In genomic region chr12:121611306-121611705, GRCh38 we compare ENCODE assay signal across 11 cellular contexts. TPM values are rescaled to one million over a fixed set of nuclear protein-coding genes. Genes with fewer than 3 reads are reported as not detected.
DNase-seq lines count a peak whose midpoint lies in the region; ATAC-seq, FAIRE-seq and TF ChIP-seq lines count a peak whose summit lies in the region.
"Had no signal": no experiment of that assay in that cellular context is flagged by ENCODE, and none has a peak within 500 bp of the region (broad histone marks: within the 10 kb centered on the region; RNA-seq: fewer than 3 reads in every experiment).

No MANE protein-coding gene starts in this region.

- H3K4me3 ChIP-seq in A549: no peak overlapping the region
- no peak overlapping the region for H3K4me3 ChIP-seq in HEK293 (ENCODE audit: low read depth, low read length)
- H3K4me3 ChIP-seq in mucosa of descending colon: no peak overlapping the region

- no peaks in the 10 kb centered on the region for H3K36me3 Mint-ChIP-seq in activated T-cell treated with anti-CD3 and anti-CD28 coated beads, Interleukin-2, amount 50 U/mL, for 72 hours (ENCODE audit: insufficient read depth in 2 of 2)

- no peak overlapping the region for H3K4me3 Mint-ChIP-seq in activated T-cell treated with anti-CD3 and anti-CD28 coated beads, Interleukin-2, amount 50 U/mL, for 72 hours

- no peaks in the 10 kb centered on the region for H3K27me3 Mint-ChIP-seq in activated T-cell treated with anti-CD3 and anti-CD28 coated beads, Interleukin-2, amount 50 U/mL, for 72 hours (ENCODE audit: low read depth)

- no peaks in the 10 kb centered on the region for H3K4me1 ChIP-seq in A549
- H3K4me1 ChIP-seq in HEK293 (ENCODE audit: control insufficient read depth, insufficient read depth, low read length): peaks cover 6% of the 10 kb centered on the region; the same call in 1 of the 2 replicates
- H3K4me1 ChIP-seq in mucosa of descending colon (ENCODE audit: low read depth): no peaks in the 10 kb centered on the region

- H3K9me3 ChIP-seq in A549: no peaks in the 10 kb centered on the region
- H3K9me3 ChIP-seq in HEK293 (ENCODE audit: control insufficient read depth, insufficient read depth, low read depth, low read length): no peaks in the 10 kb centered on the region
- H3K9me3 ChIP-seq in mucosa of descending colon: no peaks in the 10 kb centered on the region

- H3K27ac Mint-ChIP-seq in activated T-cell treated with anti-CD3 and anti-CD28 coated beads, Interleukin-2, amount 50 U/mL, for 72 hours: no peak overlapping the region

- no peak overlapping the region for H3K4me2 ChIP-seq in A549

- CTCF ChIA-PET in A549 (lab: Yijun Ruan, JAX) (interaction anchor here (2.2 to 6.7 kb wide), 2 partner anchors 14 to 58 kb away, joined by 12 to 65 read pairs; partner anchors contain the start of gene ORAI1), HEK293 (lab: Yijun Ruan, JAX) (interaction anchor here (0.5 to 2.1 kb wide), 2 partner anchors 9 to 14 kb away, joined by 3 to 8 read pairs; no protein-coding TSS in a partner anchor)

- DNase-seq in A549 (ENCODE audit: low read depth in 1 of 2, low spot score in 1 of 2) (no peak), mucosa of descending colon (no peak), T-helper 1 cell (no peak), NCI-H226 (no peak)
- DNase-seq in activated T-cell treated with anti-CD3 and anti-CD28 coated beads, Interleukin-2, amount 50 U/mL, for 72 hours: no peak
- DNase-seq: foreskin melanocyte, NCI-H510A had no signal

- POLR2A ChIA-PET in A549 (lab: Yijun Ruan, JAX): interaction anchor here (0.6 kb wide), 1 partner anchor 22 kb away, joined by 6 read pairs; no protein-coding TSS in a partner anchor
- POLR2A ChIA-PET in HEK293 (lab: Yijun Ruan, JAX): no interaction called here

- 80% methylated on average over 2 of the region's 2 CpGs for whole genome bisulfite sequencing in A549 (ENCODE audit: missing lambda C conversion rate)

- TF ChIP-seq CTCF in A549 (IDR thresholded peaks at IDR 0.05) (no peak), HEK293 (tag by site-specific recombination; IDR thresholded peaks at IDR 0.05) (no peak), mucosa of descending colon (IDR thresholded peaks at IDR 0.05) (no peak)

- TF ChIP-seq RAD21 in A549 (conservative IDR thresholded peaks at IDR 0.05 in 1 of 2, IDR thresholded peaks at IDR 0.05 in 1 of 2): no peak

- no peaks in the 10 kb centered on the region for H3K9me3 Mint-ChIP-seq in activated T-cell treated with anti-CD3 and anti-CD28 coated beads, Interleukin-2, amount 50 U/mL, for 72 hours

- ATAC-seq in A549 (peak; percentile 69 to 83), mucosa of descending colon (peak; percentile 61), GM21515 (IDR thresholded peaks at IDR 0.05; ENCODE audit: unreplicated experiment) (no peak), GM19463 (IDR thresholded peaks at IDR 0.05; ENCODE audit: unreplicated experiment) (no peak)
- peak; percentile 49 to 51 for ATAC-seq in activated T-cell treated with anti-CD3 and anti-CD28 coated beads, Interleukin-2, amount 50 U/mL, for 72 hours (replicated peaks in 1 of 2)

- intact Hi-C loops in mucosa of descending colon (cut with DNase I, micrococcal nuclease): no loop called here

- no peak for FAIRE-seq in A549 (lab: Jason Lieb, UNC)
- FAIRE-seq: bronchial epithelial cell had no signal

- H3K36me3 ChIP-seq in HEK293 (ENCODE audit: control insufficient read depth in 2 of 2, insufficient read depth in 1 of 2, low read length in 2 of 2): no peaks in the 10 kb centered on the region
- no peaks in the 10 kb centered on the region for H3K36me3 ChIP-seq in mucosa of descending colon (ENCODE audit: low read depth)

- TF ChIP-seq EP300 in A549 (IDR thresholded peaks at IDR 0.05): no peak

- TF ChIP-seq POLR2A in A549 (IDR thresholded peaks at IDR 0.05; ENCODE audit: low read length): no peak

- H3K4me1 Mint-ChIP-seq in activated T-cell treated with anti-CD3 and anti-CD28 coated beads, Interleukin-2, amount 50 U/mL, for 72 hours (ENCODE audit: low read depth): peaks cover 14% of the 10 kb centered on the region

- H3K27ac ChIP-seq in A549 (no peak overlapping the region), HEK293 (ENCODE audit: extremely low read depth, low read depth, low read length) (no peak overlapping the region)

TF ChIP-seq in A549, 52 proteins besides CTCF, POLR2A, EP300 and RAD21:
- TF ChIP-seq MAZ (IDR thresholded peaks at IDR 0.05; ENCODE audit: borderline replicate concordance, low read depth, low read length): no peak

TF ChIP-seq in HEK293, 187 proteins besides CTCF, POLR2A, EP300 and RAD21 (continues in another document):
- TF ChIP-seq SP2 (tag by site-specific recombination; IDR thresholded peaks at IDR 0.05) (peak; percentile 36), ZNF530 (tag by site-specific recombination; IDR thresholded peaks at IDR 0.05; ENCODE audit: low read depth) (no peak), ZBTB44 (tag by site-specific recombination; IDR thresholded peaks at IDR 0.05) (no peak), GLI2 (tag by site-specific recombination; IDR thresholded peaks at IDR 0.05; ENCODE audit: borderline replicate concordance, low read depth) (no peak), ZNF510 (tag by site-specific recombination; IDR thresholded peaks at IDR 0.05; ENCODE audit: insufficient replicate concordance) (no peak), ZNF26 (tag by site-specific recombination; IDR thresholded peaks at IDR 0.05) (no peak), ZNF350 (tag by site-specific recombination; IDR thresholded peaks at IDR 0.05) (no peak), ZNF398 (tag by site-specific recombination; IDR thresholded peaks at IDR 0.05) (no peak), ZNF121 (tag by site-specific recombination; IDR thresholded peaks at IDR 0.05) (no peak)

RNA-seq across cellular contexts. Expression of gene ORAI1, which starts 15.0 kb away (rescaled TPM):
- polyA plus RNA-seq in A549 (2011; rRNA removed) (22.1 and 26.6 TPM in 2 replicates), A549 (2017; fragmentation: RNase III; extraction: RNeasy Plus Mini Kit Qiagen cat#74134 plus additional on column Dnase treatment) (17.8 to 20.2 TPM (median 18.7 TPM) in 3 replicates)
- 53.4 and 84.4 TPM in 2 replicates for polyA plus RNA-seq in A549 (2012; cell fraction: cytosol; rRNA removed)
- 34.7 and 58.1 TPM in 2 replicates for polyA plus RNA-seq in A549 (2012; cell fraction: nucleus; rRNA removed)
- polyA minus RNA-seq in A549 (2011; rRNA and poly(A)+ RNA removed): 15.7 and 29.4 TPM in 2 replicates
- 10 to 100 TPM; 35.2 to 39.3 TPM for total RNA-seq in activated T-cell treated with anti-CD3 and anti-CD28 coated beads, Interleukin-2, amount 50 U/mL, for 72 hours
- total RNA-seq in mucosa of descending colon: 10 to 100 TPM in 2 of 3 donors, 1 to 10 TPM in 1; 8.2 to 17.6 (median 13.6) TPM

RNA-seq across cellular contexts. Expression of gene KDM2B, which starts 30.5 kb away (rescaled TPM):
- polyA plus RNA-seq in A549 (2011; rRNA removed) (10.4 and 12.7 TPM in 2 replicates), A549 (2017; fragmentation: RNase III; extraction: RNeasy Plus Mini Kit Qiagen cat#74134 plus additional on column Dnase treatment) (18.1 to 18.4 TPM (median 18.3 TPM) in 3 replicates)
- 15.0 and 25.1 TPM in 2 replicates for polyA plus RNA-seq in A549 (2012; cell fraction: cytosol; rRNA removed)
- polyA plus RNA-seq in A549 (2012; cell fraction: nucleus; rRNA removed): 47.3 and 56.0 TPM in 2 replicates
- polyA minus RNA-seq in A549 (2011; rRNA and poly(A)+ RNA removed): 20.4 and 34.1 TPM in 2 replicates
- total RNA-seq in activated T-cell treated with anti-CD3 and anti-CD28 coated beads, Interleukin-2, amount 50 U/mL, for 72 hours: 10 to 100 TPM; 43.4 to 47.7 TPM
- 10 to 100 TPM; 17.9 to 24.5 (median 18.3) TPM for total RNA-seq in mucosa of descending colon

RNA-seq across cellular contexts. Expression of gene MORN3, which starts 58.1 kb away (rescaled TPM):
- polyA plus RNA-seq in A549 (2011; rRNA removed) (0.17 and 0.47 TPM in 2 replicates), A549 (2017; fragmentation: RNase III; extraction: RNeasy Plus Mini Kit Qiagen cat#74134 plus additional on column Dnase treatment) (0.17 to 0.28 TPM (median 0.26 TPM) in 3 replicates)
- 0.21 and 0.24 TPM in 2 replicates for polyA plus RNA-seq in A549 (2012; cell fraction: cytosol; rRNA removed)
- 0.22 and 0.33 TPM in 2 replicates for polyA plus RNA-seq in A549 (2012; cell fraction: nucleus; rRNA removed)
- polyA minus RNA-seq in A549 (2011; rRNA and poly(A)+ RNA removed): 0.05 and 0.12 TPM in 2 replicates
- total RNA-seq in activated T-cell treated with anti-CD3 and anti-CD28 coated beads, Interleukin-2, amount 50 U/mL, for 72 hours: 1 to 10 TPM; 2.4 to 3.2 TPM
- total RNA-seq in mucosa of descending colon: under 1 TPM; 0.17 to 0.35 (median 0.22) TPM

Comparison
In these comparisons a context has a peak if more than half of its experiments do, and no peak if none do; other contexts are left out.
1. ATAC-seq: peak in A549 (2 of 2), activated T-cell treated with anti-CD3 and anti-CD28 coated beads, Interleukin-2, amount 50 U/mL, for 72 hours (2 of 2) and mucosa of descending colon (single experiment); none in GM21515 (single experiment) and GM19463 (single experiment).